In the genomic region with DNA sequence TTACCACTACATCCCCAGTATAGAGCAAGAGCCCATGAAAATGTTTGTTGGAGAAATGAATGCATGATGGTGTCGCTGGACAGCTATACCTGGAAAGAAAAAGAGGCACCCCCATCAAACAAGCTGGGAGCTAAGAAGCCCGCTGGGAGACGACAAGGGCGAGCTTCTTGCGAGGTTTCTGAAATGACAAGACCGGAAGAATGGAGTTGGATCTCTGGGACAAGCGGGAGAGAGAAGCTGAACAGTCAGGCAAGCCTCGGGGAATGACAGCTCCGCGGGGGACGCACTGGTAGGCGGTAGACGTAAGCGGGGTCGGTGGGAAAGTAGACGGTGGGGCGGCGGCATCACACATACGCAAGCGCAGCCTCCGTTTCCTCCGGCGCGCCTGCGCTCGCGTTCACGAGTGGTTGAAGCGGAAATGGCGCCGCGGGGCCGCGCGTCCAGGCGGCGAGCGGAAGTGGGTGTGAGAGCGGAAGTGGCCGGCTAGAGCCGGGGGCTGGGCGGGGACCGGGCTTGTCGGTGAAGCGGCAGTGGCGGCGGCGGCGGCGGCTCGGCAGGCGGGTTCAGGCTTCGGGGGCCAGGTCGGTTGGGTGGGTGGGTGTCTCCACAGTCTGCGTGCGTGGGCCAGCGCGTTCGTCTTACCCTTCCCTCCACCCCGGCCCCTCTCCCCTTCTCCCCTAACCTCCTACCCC, we compare ENCODE assay signal across 1 cellular context.
TF ChIP-seq lines count a peak whose summit lies in the region.

A gene (plus strand): TSS at position 516 of the 692 bp plus-strand sequence. CDS start 282 bp downstream, outside the sequence.

TF ChIP-seq in HEK293, 187 proteins besides CTCF, POLR2A, EP300 and RAD21 (continued from another document and continues in another):
- TF ChIP-seq ZNF776 (tag by site-specific recombination; IDR thresholded peaks at IDR 0.05; ENCODE audit: borderline replicate concordance) (no peak), ZNF302 (tag by site-specific recombination; IDR thresholded peaks at IDR 0.05; ENCODE audit: low read depth) (no peak), ZXDB (tag by site-specific recombination; IDR thresholded peaks at IDR 0.05) (peak; percentile 56; the same call in 1 of the 2 replicates), ZNF24 (tag by site-specific recombination; IDR thresholded peaks at IDR 0.05) (0 out of 2 replicates have a peak, but pooled peaks have one; percentile 38), ZNF510 (tag by site-specific recombination; IDR thresholded peaks at IDR 0.05; ENCODE audit: insufficient replicate concordance) (no peak), ZNF626 (tag by site-specific recombination; IDR thresholded peaks at IDR 0.05) (no peak), ZNF169 (tag by site-specific recombination; IDR thresholded peaks at IDR 0.05) (no peak), KLF7 (tag by site-specific recombination; IDR thresholded peaks at IDR 0.05; ENCODE audit: borderline replicate concordance) (no peak), TRIM28 (IDR thresholded peaks at IDR 0.05; ENCODE audit: borderline replicate concordance, low read length) (peak; percentile 61; the same call in 1 of the 2 replicates), ZNF404 (tag by site-specific recombination; IDR thresholded peaks at IDR 0.05) (no peak), ZFP41 (tag by site-specific recombination; IDR thresholded peaks at IDR 0.05; ENCODE audit: borderline replicate concordance) (no peak), ZNF335 (tag by site-specific recombination; conservative IDR thresholded peaks at IDR 0.05) (peak; percentile 65), ZNF155 (tag by site-specific recombination; IDR thresholded peaks at IDR 0.05) (no peak), ZNF174 (tag by site-specific recombination; IDR thresholded peaks at IDR 0.05) (no peak), RBAK (tag by site-specific recombination; IDR thresholded peaks at IDR 0.05) (no peak), ZNF354C (tag by site-specific recombination; IDR thresholded peaks at IDR 0.05; ENCODE audit: borderline replicate concordance, low read depth) (no peak), HOXA7 (CRISPR knock-in tag; IDR thresholded peaks at IDR 0.05; ENCODE audit: borderline replicate concordance) (no peak), ZNF239 (tag by site-specific recombination; IDR thresholded peaks at IDR 0.05) (no peak), ZNF394 (tag by site-specific recombination; IDR thresholded peaks at IDR 0.05; ENCODE audit: borderline replicate concordance) (peak; percentile 79; the same call in 1 of the 2 replicates), ZNF624 (tag by site-specific recombination; IDR thresholded peaks at IDR 0.05) (no peak), ZNF311 (tag by site-specific recombination; IDR thresholded peaks at IDR 0.05; ENCODE audit: borderline replicate concordance) (no peak), ZNF202 (tag by site-specific recombination; IDR thresholded peaks at IDR 0.05; ENCODE audit: borderline replicate concordance) (no peak), ZNF521 (tag by site-specific recombination; IDR thresholded peaks at IDR 0.05) (no peak), ZNF514 (tag by site-specific recombination; IDR thresholded peaks at IDR 0.05) (no peak), ZNF138 (tag by site-specific recombination; IDR thresholded peaks at IDR 0.05; ENCODE audit: borderline replicate concordance) (no peak), ZNF837 (tag by site-specific recombination; IDR thresholded peaks at IDR 0.05) (no peak), ZNF391 (tag by site-specific recombination; IDR thresholded peaks at IDR 0.05; ENCODE audit: borderline replicate concordance, low read depth) (peak; percentile 45; the same call in 1 of the 2 replicates), ZNF501 (tag by site-specific recombination; IDR thresholded peaks at IDR 0.05) (no peak), ZNF121 (tag by site-specific recombination; IDR thresholded peaks at IDR 0.05) (no peak), ZNF560 (tag by site-specific recombination; IDR thresholded peaks at IDR 0.05; ENCODE audit: borderline replicate concordance) (no peak), ZNF416 (tag by site-specific recombination; IDR thresholded peaks at IDR 0.05) (no peak), ZNF324 (tag by site-specific recombination; IDR thresholded peaks at IDR 0.05) (no peak; the same call in 1 of the 2 replicates), ZNF341 (tag by site-specific recombination; IDR thresholded peaks at IDR 0.05; ENCODE audit: low read depth) (no peak), ZNF670 (tag by site-specific recombination; IDR thresholded peaks at IDR 0.05; ENCODE audit: low read depth) (no peak), ZBTB8A (tag by site-specific recombination; IDR thresholded peaks at IDR 0.05) (no peak), ZNF747 (tag by site-specific recombination; IDR thresholded peaks at IDR 0.05) (no peak), YY1 (tag by site-specific recombination; IDR thresholded peaks at IDR 0.05) (peak; percentile 20; the same call in 1 of the 2 replicates), KLF1 (tag by site-specific recombination; IDR thresholded peaks at IDR 0.05) (no peak)
- TF ChIP-seq, protein P1, sequence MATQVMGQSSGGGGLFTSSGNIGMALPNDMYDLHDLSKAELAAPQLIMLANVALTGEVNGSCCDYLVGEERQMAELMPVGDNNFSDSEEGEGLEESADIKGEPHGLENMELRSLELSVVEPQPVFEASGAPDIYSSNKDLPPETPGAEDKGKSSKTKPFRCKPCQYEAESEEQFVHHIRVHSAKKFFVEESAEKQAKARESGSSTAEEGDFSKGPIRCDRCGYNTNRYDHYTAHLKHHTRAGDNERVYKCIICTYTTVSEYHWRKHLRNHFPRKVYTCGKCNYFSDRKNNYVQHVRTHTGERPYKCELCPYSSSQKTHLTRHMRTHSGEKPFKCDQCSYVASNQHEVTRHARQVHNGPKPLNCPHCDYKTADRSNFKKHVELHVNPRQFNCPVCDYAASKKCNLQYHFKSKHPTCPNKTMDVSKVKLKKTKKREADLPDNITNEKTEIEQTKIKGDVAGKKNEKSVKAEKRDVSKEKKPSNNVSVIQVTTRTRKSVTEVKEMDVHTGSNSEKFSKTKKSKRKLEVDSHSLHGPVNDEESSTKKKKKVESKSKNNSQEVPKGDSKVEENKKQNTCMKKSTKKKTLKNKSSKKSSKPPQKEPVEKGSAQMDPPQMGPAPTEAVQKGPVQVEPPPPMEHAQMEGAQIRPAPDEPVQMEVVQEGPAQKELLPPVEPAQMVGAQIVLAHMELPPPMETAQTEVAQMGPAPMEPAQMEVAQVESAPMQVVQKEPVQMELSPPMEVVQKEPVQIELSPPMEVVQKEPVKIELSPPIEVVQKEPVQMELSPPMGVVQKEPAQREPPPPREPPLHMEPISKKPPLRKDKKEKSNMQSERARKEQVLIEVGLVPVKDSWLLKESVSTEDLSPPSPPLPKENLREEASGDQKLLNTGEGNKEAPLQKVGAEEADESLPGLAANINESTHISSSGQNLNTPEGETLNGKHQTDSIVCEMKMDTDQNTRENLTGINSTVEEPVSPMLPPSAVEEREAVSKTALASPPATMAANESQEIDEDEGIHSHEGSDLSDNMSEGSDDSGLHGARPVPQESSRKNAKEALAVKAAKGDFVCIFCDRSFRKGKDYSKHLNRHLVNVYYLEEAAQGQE (tag by site-specific recombination; IDR thresholded peaks at IDR 0.05): peak; percentile 35; the same call in 1 of the 2 replicates
- TF ChIP-seq, protein P2, sequence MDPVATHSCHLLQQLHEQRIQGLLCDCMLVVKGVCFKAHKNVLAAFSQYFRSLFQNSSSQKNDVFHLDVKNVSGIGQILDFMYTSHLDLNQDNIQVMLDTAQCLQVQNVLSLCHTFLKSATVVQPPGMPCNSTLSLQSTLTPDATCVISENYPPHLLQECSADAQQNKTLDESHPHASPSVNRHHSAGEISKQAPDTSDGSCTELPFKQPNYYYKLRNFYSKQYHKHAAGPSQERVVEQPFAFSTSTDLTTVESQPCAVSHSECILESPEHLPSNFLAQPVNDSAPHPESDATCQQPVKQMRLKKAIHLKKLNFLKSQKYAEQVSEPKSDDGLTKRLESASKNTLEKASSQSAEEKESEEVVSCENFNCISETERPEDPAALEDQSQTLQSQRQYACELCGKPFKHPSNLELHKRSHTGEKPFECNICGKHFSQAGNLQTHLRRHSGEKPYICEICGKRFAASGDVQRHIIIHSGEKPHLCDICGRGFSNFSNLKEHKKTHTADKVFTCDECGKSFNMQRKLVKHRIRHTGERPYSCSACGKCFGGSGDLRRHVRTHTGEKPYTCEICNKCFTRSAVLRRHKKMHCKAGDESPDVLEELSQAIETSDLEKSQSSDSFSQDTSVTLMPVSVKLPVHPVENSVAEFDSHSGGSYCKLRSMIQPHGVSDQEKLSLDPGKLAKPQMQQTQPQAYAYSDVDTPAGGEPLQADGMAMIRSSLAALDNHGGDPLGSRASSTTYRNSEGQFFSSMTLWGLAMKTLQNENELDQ (tag by site-specific recombination; IDR thresholded peaks at IDR 0.05; ENCODE audit: low read depth): no peak
- TF ChIP-seq, protein P3, sequence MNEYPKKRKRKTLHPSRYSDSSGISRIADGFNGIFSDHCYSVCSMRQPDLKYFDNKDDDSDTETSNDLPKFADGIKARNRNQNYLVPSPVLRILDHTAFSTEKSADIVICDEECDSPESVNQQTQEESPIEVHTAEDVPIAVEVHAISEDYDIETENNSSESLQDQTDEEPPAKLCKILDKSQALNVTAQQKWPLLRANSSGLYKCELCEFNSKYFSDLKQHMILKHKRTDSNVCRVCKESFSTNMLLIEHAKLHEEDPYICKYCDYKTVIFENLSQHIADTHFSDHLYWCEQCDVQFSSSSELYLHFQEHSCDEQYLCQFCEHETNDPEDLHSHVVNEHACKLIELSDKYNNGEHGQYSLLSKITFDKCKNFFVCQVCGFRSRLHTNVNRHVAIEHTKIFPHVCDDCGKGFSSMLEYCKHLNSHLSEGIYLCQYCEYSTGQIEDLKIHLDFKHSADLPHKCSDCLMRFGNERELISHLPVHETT (tag by site-specific recombination; IDR thresholded peaks at IDR 0.05): no peak
- TF ChIP-seq, protein P4, sequence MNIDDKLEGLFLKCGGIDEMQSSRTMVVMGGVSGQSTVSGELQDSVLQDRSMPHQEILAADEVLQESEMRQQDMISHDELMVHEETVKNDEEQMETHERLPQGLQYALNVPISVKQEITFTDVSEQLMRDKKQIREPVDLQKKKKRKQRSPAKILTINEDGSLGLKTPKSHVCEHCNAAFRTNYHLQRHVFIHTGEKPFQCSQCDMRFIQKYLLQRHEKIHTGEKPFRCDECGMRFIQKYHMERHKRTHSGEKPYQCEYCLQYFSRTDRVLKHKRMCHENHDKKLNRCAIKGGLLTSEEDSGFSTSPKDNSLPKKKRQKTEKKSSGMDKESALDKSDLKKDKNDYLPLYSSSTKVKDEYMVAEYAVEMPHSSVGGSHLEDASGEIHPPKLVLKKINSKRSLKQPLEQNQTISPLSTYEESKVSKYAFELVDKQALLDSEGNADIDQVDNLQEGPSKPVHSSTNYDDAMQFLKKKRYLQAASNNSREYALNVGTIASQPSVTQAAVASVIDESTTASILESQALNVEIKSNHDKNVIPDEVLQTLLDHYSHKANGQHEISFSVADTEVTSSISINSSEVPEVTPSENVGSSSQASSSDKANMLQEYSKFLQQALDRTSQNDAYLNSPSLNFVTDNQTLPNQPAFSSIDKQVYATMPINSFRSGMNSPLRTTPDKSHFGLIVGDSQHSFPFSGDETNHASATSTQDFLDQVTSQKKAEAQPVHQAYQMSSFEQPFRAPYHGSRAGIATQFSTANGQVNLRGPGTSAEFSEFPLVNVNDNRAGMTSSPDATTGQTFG (tag by site-specific recombination; IDR thresholded peaks at IDR 0.05; ENCODE audit: borderline replicate concordance): no peak
- TF ChIP-seq, protein P5, sequence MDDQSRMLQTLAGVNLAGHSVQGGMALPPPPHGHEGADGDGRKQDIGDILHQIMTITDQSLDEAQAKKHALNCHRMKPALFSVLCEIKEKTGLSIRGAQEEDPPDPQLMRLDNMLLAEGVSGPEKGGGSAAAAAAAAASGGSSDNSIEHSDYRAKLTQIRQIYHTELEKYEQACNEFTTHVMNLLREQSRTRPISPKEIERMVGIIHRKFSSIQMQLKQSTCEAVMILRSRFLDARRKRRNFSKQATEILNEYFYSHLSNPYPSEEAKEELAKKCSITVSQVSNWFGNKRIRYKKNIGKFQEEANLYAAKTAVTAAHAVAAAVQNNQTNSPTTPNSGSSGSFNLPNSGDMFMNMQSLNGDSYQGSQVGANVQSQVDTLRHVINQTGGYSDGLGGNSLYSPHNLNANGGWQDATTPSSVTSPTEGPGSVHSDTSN (CRISPR knock-in tag; IDR thresholded peaks at IDR 0.05): no peak
- TF ChIP-seq, protein P6, sequence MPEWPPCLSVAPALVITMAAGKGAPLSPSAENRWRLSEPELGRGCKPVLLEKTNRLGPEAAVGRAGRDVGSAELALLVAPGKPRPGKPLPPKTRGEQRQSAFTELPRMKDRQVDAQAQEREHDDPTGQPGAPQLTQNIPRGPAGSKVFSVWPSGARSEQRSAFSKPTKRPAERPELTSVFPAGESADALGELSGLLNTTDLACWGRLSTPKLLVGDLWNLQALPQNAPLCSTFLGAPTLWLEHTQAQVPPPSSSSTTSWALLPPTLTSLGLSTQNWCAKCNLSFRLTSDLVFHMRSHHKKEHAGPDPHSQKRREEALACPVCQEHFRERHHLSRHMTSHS (tag by site-specific recombination; IDR thresholded peaks at IDR 0.05): no peak
- TF ChIP-seq, protein P7, sequence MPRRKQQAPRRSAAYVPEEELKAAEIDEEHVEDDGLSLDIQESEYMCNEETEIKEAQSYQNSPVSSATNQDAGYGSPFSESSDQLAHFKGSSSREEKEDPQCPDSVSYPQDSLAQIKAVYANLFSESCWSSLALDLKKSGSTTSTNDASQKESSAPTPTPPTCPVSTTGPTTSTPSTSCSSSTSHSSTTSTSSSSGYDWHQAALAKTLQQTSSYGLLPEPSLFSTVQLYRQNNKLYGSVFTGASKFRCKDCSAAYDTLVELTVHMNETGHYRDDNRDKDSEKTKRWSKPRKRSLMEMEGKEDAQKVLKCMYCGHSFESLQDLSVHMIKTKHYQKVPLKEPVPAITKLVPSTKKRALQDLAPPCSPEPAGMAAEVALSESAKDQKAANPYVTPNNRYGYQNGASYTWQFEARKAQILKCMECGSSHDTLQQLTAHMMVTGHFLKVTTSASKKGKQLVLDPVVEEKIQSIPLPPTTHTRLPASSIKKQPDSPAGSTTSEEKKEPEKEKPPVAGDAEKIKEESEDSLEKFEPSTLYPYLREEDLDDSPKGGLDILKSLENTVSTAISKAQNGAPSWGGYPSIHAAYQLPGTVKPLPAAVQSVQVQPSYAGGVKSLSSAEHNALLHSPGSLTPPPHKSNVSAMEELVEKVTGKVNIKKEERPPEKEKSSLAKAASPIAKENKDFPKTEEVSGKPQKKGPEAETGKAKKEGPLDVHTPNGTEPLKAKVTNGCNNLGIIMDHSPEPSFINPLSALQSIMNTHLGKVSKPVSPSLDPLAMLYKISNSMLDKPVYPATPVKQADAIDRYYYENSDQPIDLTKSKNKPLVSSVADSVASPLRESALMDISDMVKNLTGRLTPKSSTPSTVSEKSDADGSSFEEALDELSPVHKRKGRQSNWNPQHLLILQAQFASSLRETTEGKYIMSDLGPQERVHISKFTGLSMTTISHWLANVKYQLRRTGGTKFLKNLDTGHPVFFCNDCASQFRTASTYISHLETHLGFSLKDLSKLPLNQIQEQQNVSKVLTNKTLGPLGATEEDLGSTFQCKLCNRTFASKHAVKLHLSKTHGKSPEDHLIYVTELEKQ (tag by site-specific recombination; IDR thresholded peaks at IDR 0.05; ENCODE audit: borderline replicate concordance): no peak
